1 cellular context compared by ENCODE assay signal in genomic region chr2:157269922-157270321, GRCh38.
TF ChIP-seq lines count a peak whose summit lies in the region.

No MANE protein-coding gene starts in this region.

TF ChIP-seq in K562, 482 proteins besides CTCF, POLR2A, EP300 and RAD21 (continued from another document):
- TF ChIP-seq, protein P1, sequence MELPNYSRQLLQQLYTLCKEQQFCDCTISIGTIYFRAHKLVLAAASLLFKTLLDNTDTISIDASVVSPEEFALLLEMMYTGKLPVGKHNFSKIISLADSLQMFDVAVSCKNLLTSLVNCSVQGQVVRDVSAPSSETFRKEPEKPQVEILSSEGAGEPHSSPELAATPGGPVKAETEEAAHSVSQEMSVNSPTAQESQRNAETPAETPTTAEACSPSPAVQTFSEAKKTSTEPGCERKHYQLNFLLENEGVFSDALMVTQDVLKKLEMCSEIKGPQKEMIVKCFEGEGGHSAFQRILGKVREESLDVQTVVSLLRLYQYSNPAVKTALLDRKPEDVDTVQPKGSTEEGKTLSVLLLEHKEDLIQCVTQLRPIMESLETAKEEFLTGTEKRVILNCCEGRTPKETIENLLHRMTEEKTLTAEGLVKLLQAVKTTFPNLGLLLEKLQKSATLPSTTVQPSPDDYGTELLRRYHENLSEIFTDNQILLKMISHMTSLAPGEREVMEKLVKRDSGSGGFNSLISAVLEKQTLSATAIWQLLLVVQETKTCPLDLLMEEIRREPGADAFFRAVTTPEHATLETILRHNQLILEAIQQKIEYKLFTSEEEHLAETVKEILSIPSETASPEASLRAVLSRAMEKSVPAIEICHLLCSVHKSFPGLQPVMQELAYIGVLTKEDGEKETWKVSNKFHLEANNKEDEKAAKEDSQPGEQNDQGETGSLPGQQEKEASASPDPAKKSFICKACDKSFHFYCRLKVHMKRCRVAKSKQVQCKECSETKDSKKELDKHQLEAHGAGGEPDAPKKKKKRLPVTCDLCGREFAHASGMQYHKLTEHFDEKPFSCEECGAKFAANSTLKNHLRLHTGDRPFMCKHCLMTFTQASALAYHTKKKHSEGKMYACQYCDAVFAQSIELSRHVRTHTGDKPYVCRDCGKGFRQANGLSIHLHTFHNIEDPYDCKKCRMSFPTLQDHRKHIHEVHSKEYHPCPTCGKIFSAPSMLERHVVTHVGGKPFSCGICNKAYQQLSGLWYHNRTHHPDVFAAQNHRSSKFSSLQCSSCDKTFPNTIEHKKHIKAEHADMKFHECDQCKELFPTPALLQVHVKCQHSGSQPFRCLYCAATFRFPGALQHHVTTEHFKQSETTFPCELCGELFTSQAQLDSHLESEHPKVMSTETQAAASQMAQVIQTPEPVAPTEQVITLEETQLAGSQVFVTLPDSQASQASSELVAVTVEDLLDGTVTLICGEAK (IDR thresholded peaks at IDR 0.05), result no peak
- TF ChIP-seq, protein P1 (CRISPR knock-in tag; IDR thresholded peaks at IDR 0.05), result no peak
- no peak for TF ChIP-seq CBFB (CRISPR knock-in tag; IDR thresholded peaks at IDR 0.05)
- no peak for TF ChIP-seq ZNF140 (CRISPR knock-in tag; IDR thresholded peaks at IDR 0.05)
- TF ChIP-seq CHD1 (IDR thresholded peaks at IDR 0.05; ENCODE audit: low read length), result no peak
- TF ChIP-seq E2F8 (IDR thresholded peaks at IDR 0.05; ENCODE audit: low read depth, partially characterized antibody), result peak; percentile 19
- TF ChIP-seq SMARCE1 (IDR thresholded peaks at IDR 0.05), result peak; percentile 68; the same call in 1 of the 2 replicates
- TF ChIP-seq NONO (IDR thresholded peaks at IDR 0.05; ENCODE audit: low read depth in 2 of 2, low read length in 1 of 2), result no peak
- TF ChIP-seq RBM34 (IDR thresholded peaks at IDR 0.05; ENCODE audit: borderline replicate concordance, insufficient read depth, low read length), result no peak
- no peak for TF ChIP-seq MEF2D (tag; conservative IDR thresholded peaks at IDR 0.05; ENCODE audit: low read depth)
- TF ChIP-seq SMARCB1 (IDR thresholded peaks at IDR 0.05; ENCODE audit: insufficient read length, low read depth), result peak; percentile 74
- TF ChIP-seq ARID1B (IDR thresholded peaks at IDR 0.05), result 0 out of 2 replicates have a peak, but pooled peaks have one; percentile 16
- no peak for TF ChIP-seq ZNF766 (CRISPR knock-in tag; conservative IDR thresholded peaks at IDR 0.05)
- TF ChIP-seq ZNF354B (CRISPR knock-in tag; IDR thresholded peaks at IDR 0.05), result no peak
- 0 out of 4 replicates have a peak, but pooled peaks of 1 of the 2 experiments have one; percentile 15 for TF ChIP-seq MLLT1 (IDR thresholded peaks at IDR 0.05)
